Comparison of ENCODE assay signal across 17 cellular contexts in the genomic region with DNA sequence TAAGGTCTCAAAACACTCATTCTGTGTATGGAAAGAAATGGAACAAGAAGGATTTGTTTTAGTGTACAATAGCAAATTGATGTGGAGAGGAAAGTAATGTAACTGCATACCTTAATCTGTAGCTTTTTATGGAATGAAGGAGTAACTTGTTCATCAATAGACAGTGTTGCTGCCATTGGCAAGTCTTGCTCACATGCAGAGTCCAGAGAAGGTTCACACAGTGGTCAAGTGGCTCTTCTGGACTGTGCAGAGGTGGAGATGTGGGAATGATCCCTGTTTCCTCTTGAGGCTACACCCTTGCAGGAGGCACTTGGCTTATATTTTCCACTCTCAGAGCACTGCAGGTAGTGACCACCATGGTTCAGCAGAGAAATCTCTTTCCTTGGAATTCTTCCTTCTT.
"Had no signal": no experiment of that assay in that cellular context is flagged by ENCODE, and none has a peak within 500 bp of the region (broad histone marks: within the 10 kb centered on the region; RNA-seq: fewer than 3 reads in every experiment).

No MANE protein-coding gene starts in this region.

- DNase-seq: activated effector memory CD4-positive, alpha-beta T cell treated with anti-CD3 and anti-CD28 coated beads, Interleukin-2, amount 50 U/mL, for 16 hours; activated T-cell treated with anti-CD3 and anti-CD28 coated beads, Interleukin-2, amount 50 U/mL, for 24 hours; amniotic stem cell; esophagus squamous epithelium; foreskin melanocyte; head of caudate nucleus; left colon; nucleus accumbens; right cardiac atrium; small intestine; stimulated activated naive B cell treated with anti-CD40 and anti-IgM and Interleukin-4, amounts not matched to agents 10 μg/mL and 1 μg/mL and 100 μg/mL, for 72 hours; substantia nigra; T-helper 2 cell had no signal

- H3K27me3 ChIP-seq: esophagus squamous epithelium, upper lobe of left lung had no signal

- H3K9me3 ChIP-seq: esophagus squamous epithelium, upper lobe of left lung had no signal

- H3K4me3 ChIP-seq: esophagus squamous epithelium, upper lobe of left lung had no signal

- H3K27ac ChIP-seq: esophagus squamous epithelium, upper lobe of left lung had no signal

- H3K36me3 ChIP-seq: esophagus squamous epithelium, upper lobe of left lung had no signal

- ATAC-seq: activated CD4-positive, CD25-positive, alpha-beta regulatory T cell treated with anti-CD3 and anti-CD28 coated beads, Interleukin-2, amount 50 U/mL, for 24 hours; activated naive CD4-positive, alpha-beta T cell treated with anti-CD3 and anti-CD28 coated beads, Interleukin-2, amount 50 U/mL, for 72 hours; left colon; natural killer cell treated with Interleukin-12 subunit alpha and Interleukin-12 subunit beta and Interleukin-15 and Interleukin-18, amount 100 ng/mL, for 72 hours; right cardiac atrium; stimulated activated naive B cell treated with anti-CD40 and anti-IgM and Interleukin-4, amounts not matched to agents 10 μg/mL and 1 μg/mL and 100 μg/mL, for 72 hours had no signal
